18 cellular contexts compared by ENCODE assay signal in genomic region chr1:10832703-10833102, GRCh38.
"Had no signal": no experiment of that assay in that cellular context is flagged by ENCODE, and none has a peak within 500 bp of the region (broad histone marks: within the 10 kb centered on the region; RNA-seq: fewer than 3 reads in every experiment).

No MANE protein-coding gene starts in this region.

- H3K4me1 ChIP-seq: adrenal gland, lower lobe of right lung had no signal

- H3K36me3 Mint-ChIP-seq: naive B cell had no signal

- H3K4me3 Mint-ChIP-seq: activated CD4-positive, alpha-beta T cell treated with anti-CD3 and anti-CD28 coated beads, Interleukin-2, amount 10 ng/mL, durations not matched to agents 7 days and 5 days; central memory CD8-positive, alpha-beta T cell; naive B cell; T-helper 1 cell treated with Interleukin-12 subunit alpha and Interleukin-12 subunit beta and Interleukin-4 antibody, amounts not matched to agents 30 μg/mL and 1 μg/mL, for 36 hours had no signal

- H3K4me1 Mint-ChIP-seq: activated CD4-positive, alpha-beta T cell treated with anti-CD3 and anti-CD28 coated beads, Interleukin-2, amount 10 ng/mL, durations not matched to agents 7 days and 5 days had no signal

- H3K9me3 Mint-ChIP-seq: central memory CD8-positive, alpha-beta T cell had no signal

- H3K27ac ChIP-seq: adrenal gland, lower lobe of right lung, neutrophil had no signal

- H3K36me3 ChIP-seq: adrenal gland, lower lobe of right lung, neutrophil had no signal

- DNase-seq: activated CD4-positive, alpha-beta T cell treated with anti-CD3 and anti-CD28 coated beads, Interleukin-2, amount 10 ng/mL, durations not matched to agents 7 days and 5 days; activated CD4-positive, CD25-positive, alpha-beta regulatory T cell; activated naive CD4-positive, alpha-beta T cell treated with anti-CD3 and anti-CD28 coated beads, Interleukin-2, amount 50 U/mL, for 16 hours; activated T-cell treated with anti-CD3 and anti-CD28 coated beads for 4 hours; adrenal gland; hypothalamus; left cardiac atrium; lower lobe of right lung; midbrain; naive B cell; stimulated activated CD4-positive, alpha-beta T cell treated with anti-CD3 and anti-CD28 coated beads, Interleukin-2, amount 100 ng/mL, for 24 hours; stimulated activated naive CD4-positive, alpha-beta T cell; substantia nigra; trophoblast cell had no signal

- H3K4me3 ChIP-seq: adrenal gland, lower lobe of right lung had no signal

- H3K27ac Mint-ChIP-seq: activated CD4-positive, alpha-beta T cell treated with anti-CD3 and anti-CD28 coated beads, Interleukin-2, amount 10 ng/mL, durations not matched to agents 7 days and 5 days; activated T-helper 2 cell treated with anti-CD3 and anti-CD28 coated beads, Interferon-gamma antibody, Interleukin-2, Interleukin-4, amounts not matched to agents 10 μg/mL and 5 μg/mL and 100 μg/mL, durations not matched to agents 14 hours and 24 hours and 36 hours; T-helper 1 cell treated with Interleukin-12 subunit alpha and Interleukin-12 subunit beta and Interleukin-4 antibody, amounts not matched to agents 30 μg/mL and 1 μg/mL, for 36 hours had no signal

- H3K9me3 ChIP-seq: adrenal gland, lower lobe of right lung, neutrophil had no signal
